Comparison of ENCODE assay signal across 11 cellular contexts in genomic region chr12:94240171-94240570, GRCh38.
DNase-seq lines count a peak whose midpoint lies in the region; ATAC-seq, FAIRE-seq and TF ChIP-seq lines count a peak whose summit lies in the region.
"Had no signal": no experiment of that assay in that cellular context is flagged by ENCODE, and none has a peak within 500 bp of the region (broad histone marks: within the 10 kb centered on the region; RNA-seq: fewer than 3 reads in every experiment).

No MANE protein-coding gene starts in this region.

- no peak overlapping the region for H3K4me3 Mint-ChIP-seq in CD4-positive, alpha-beta T cell

- H3K9me3 ChIP-seq in small intestine (ENCODE audit: control insufficient read depth, low read depth) = no peaks in the 10 kb centered on the region
- H3K9me3 ChIP-seq in CD4-positive, alpha-beta T cell (ENCODE audit: control insufficient read depth, low read length) = no peaks in the 10 kb centered on the region
- H3K9me3 ChIP-seq: MG63 had no signal

- WGBS in small intestine, 3 donors = 93 to 100% (median 94%) methylated on average over 1 of the region's 1 CpG

- intact Hi-C loops in CD4-positive, alpha-beta T cell (cut with DNase I, micrococcal nuclease) = no loop called here

- peaks cover 0 to 4% of the 10 kb centered on the region in 2 donors for H3K4me1 ChIP-seq in small intestine (ENCODE audit: control insufficient read depth in 2 of 2, insufficient read depth in 1 of 2, low read depth in 1 of 2, low read length in 1 of 2)

- H3K9me3 Mint-ChIP-seq in CD4-positive, alpha-beta T cell = no peaks in the 10 kb centered on the region

- FAIRE-seq in small intestine (lab: Jason Lieb, UNC) = no peak

- DNase-seq in globus pallidus (ENCODE audit: low spot score) (peak; percentile 17), cerebellar cortex (ENCODE audit: low spot score) (no peak), epidermal melanocyte (ENCODE audit: insufficient read length, low spot score) (no peak), small intestine (no peak)
- DNase-seq in CD4-positive, alpha-beta T cell = no peak
- DNase-seq: DMS53, MG63 had no signal

- H3K4me3 ChIP-seq in small intestine (ENCODE audit: low read depth in 1 of 2, low read length in 2 of 2) = no peak overlapping the region
- H3K4me3 ChIP-seq: MG63, skin epidermis had no signal

- CTCF ChIA-PET in CD4-positive, alpha-beta T cell (lab: Charles Lee) = no interaction called here

- no peaks in the 10 kb centered on the region for H3K36me3 ChIP-seq in small intestine (ENCODE audit: control insufficient read depth in 2 of 2, insufficient read depth in 2 of 2, low read length in 2 of 2)
- H3K36me3 ChIP-seq: MG63 had no signal

- no peak for TF ChIP-seq CTCF in CD4-positive, alpha-beta T cell (IDR thresholded peaks at IDR 0.05)

- H3K4me1 Mint-ChIP-seq in CD4-positive, alpha-beta T cell (ENCODE audit: low read depth) = peaks cover 16% of the 10 kb centered on the region

- POLR2A ChIA-PET in CD4-positive, alpha-beta T cell (lab: Charles Lee) = no interaction called here

- TF ChIP-seq POLR2A in GM18505 (IDR thresholded peaks at IDR 0.05; ENCODE audit: borderline replicate concordance, extremely low read depth, insufficient read depth, insufficient read length) = peak; percentile 41

- H3K27me3 ChIP-seq in small intestine (ENCODE audit: control insufficient read depth in 2 of 2, insufficient read depth in 2 of 2, low read length in 2 of 2) = no peaks in the 10 kb centered on the region
- no peaks in the 10 kb centered on the region for H3K27me3 ChIP-seq in CD4-positive, alpha-beta T cell (ENCODE audit: control insufficient read depth, insufficient read depth, low read length)

- no peaks in the 10 kb centered on the region for H3K27me3 Mint-ChIP-seq in CD4-positive, alpha-beta T cell

- ATAC-seq in GM18505 (IDR thresholded peaks at IDR 0.05; ENCODE audit: unreplicated experiment) = peak; percentile 88
- peak; percentile 89 for ATAC-seq in GM21576 (IDR thresholded peaks at IDR 0.05; ENCODE audit: unreplicated experiment)
- peak; percentile 85 for ATAC-seq in HG03460 (IDR thresholded peaks at IDR 0.05; ENCODE audit: unreplicated experiment)
- no peak for ATAC-seq in CD4-positive, alpha-beta T cell (ENCODE audit: poor library complexity)

- no peak overlapping the region for H3K27ac Mint-ChIP-seq in CD4-positive, alpha-beta T cell

- peaks cover 23% of the 10 kb centered on the region for H3K36me3 Mint-ChIP-seq in CD4-positive, alpha-beta T cell (ENCODE audit: low read depth)

- no peak overlapping the region for H3K27ac ChIP-seq in small intestine (ENCODE audit: low read depth in 1 of 2, low read length in 1 of 2)
- H3K27ac ChIP-seq in CD4-positive, alpha-beta T cell (ENCODE audit: low read depth, low read length) = no peak overlapping the region
